2 cellular contexts compared by ENCODE assay signal in the genomic region with DNA sequence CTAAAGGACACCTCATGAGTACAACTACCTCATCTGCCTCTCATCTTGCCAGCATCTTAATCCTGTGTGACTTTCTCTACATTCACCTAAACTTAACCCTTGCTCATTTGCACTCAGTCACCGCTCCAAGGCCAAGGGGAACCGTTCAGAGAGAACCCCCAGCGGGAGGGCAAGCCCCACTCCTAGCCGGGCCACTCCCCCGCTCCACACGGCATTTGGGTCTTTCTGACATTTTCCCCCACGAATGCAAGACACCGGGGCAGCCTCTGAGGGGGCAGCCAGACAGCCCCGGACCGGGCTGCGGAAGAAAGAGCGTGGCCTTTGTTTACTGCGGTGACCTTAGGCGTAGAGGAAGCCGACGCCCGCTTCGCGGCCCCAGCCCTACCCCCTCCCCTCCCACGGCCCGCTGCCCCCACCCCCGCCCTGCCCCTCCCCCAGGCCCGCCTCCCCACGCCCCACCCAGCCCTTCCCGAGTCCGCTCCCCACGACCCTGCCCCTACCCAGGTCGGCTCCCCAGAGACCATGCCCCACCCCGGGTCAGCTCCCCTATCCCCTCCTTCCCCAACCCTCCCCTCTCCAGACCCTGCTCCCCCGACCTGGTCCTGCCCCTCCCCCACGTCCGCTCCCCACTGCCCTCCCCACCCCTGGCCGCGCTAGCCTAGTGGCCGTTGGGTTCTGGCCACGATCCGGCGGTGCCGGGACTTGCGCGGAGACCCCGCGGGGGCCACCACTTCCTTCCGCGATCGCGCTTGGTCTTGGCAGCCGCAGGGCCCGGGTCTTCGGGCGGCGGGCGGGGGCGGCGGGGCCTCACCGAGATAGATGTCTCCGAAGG.
TF ChIP-seq lines count a peak whose summit lies in the region.

No MANE protein-coding gene starts in this region.

TF ChIP-seq in GM12891, 5 proteins besides CTCF, POLR2A, EP300 and RAD21:
- TF ChIP-seq SPI1 (IDR thresholded peaks at IDR 0.05; ENCODE audit: low read depth, low read length) (no peak), TAF1 (IDR thresholded peaks at IDR 0.05; ENCODE audit: low read depth, low read length) (no peak)

TF ChIP-seq in H1, 55 proteins besides CTCF, POLR2A, EP300 and RAD21:
- TF ChIP-seq CHD2 (IDR thresholded peaks at IDR 0.05; ENCODE audit: low read length) (no peak), GABPA (IDR thresholded peaks at IDR 0.05; ENCODE audit: borderline replicate concordance, insufficient read depth, low read length) (no peak), ZNF274 (IDR thresholded peaks at IDR 0.05; ENCODE audit: borderline replicate concordance, extremely low read depth, low read length) (no peak), KDM5A (IDR thresholded peaks at IDR 0.05; ENCODE audit: low read length) (no peak), JUND (IDR thresholded peaks at IDR 0.05; ENCODE audit: low read length) (no peak), SIX5 (IDR thresholded peaks at IDR 0.05; ENCODE audit: low read depth, low read length) (no peak), BRCA1 (IDR thresholded peaks at IDR 0.05; ENCODE audit: low read depth, low read length) (no peak), BACH1 (IDR thresholded peaks at IDR 0.05; ENCODE audit: low read length) (no peak), SP2 (IDR thresholded peaks at IDR 0.05; ENCODE audit: low read length) (no peak), POLR2AphosphoS5 (IDR thresholded peaks at IDR 0.05; ENCODE audit: low read depth, low read length) (peak; percentile 57; the same call in 1 of the 2 replicates), KDM4A (IDR thresholded peaks at IDR 0.05; ENCODE audit: low read depth, low read length, severe bottlenecking) (no peak), SAP30 (IDR thresholded peaks at IDR 0.05; ENCODE audit: insufficient read depth, insufficient replicate concordance, low read length) (peak; percentile 84), CTBP2 (IDR thresholded peaks at IDR 0.05; ENCODE audit: borderline replicate concordance, insufficient read depth, insufficient read length, low read length) (no peak), PHF8 (conservative IDR thresholded peaks at IDR 0.05; ENCODE audit: low read depth, low read length) (no peak), CEBPB (IDR thresholded peaks at IDR 0.05; ENCODE audit: low read depth, low read length) (no peak), NRF1 (IDR thresholded peaks at IDR 0.05; ENCODE audit: low read depth, low read length) (no peak), BCL11A (IDR thresholded peaks at IDR 0.05; ENCODE audit: low read depth in 2 of 2, low read length in 2 of 2) (no peak), CHD1 (IDR thresholded peaks at IDR 0.05; ENCODE audit: low read depth, low read length) (no peak), CREB1 (IDR thresholded peaks at IDR 0.05) (no peak), TAF7 (optimal IDR thresholded peaks at IDR 0.05; ENCODE audit: borderline replicate concordance, low read depth, low read length) (no peak), SP4 (IDR thresholded peaks at IDR 0.05; ENCODE audit: low read length) (no peak), RBBP5 (IDR thresholded peaks at IDR 0.05; ENCODE audit: borderline replicate concordance, low read depth, low read length) (0 out of 2 replicates have a peak, but pooled peaks have one; percentile 3)
